In the genomic region with DNA sequence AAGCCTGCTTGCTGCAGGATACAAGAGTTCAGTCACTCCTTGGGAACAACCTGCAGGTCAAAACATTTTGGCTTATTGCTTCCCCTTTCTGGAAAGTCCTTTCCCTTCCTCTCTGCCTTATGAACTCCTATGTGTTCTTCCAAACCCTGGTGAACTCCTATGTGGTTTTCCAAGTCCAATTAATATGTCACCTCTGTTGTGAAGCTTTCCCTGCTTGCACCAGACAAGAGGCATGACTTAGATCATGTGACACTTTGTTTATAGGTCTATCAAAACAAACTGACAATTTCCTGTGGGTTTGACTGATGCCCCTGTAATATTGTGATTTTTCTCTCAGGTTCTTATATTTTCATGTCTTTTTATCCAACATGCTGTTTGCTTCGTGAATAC, we compare ENCODE assay signal across 11 cellular contexts.
DNase-seq lines count a peak whose midpoint lies in the region; ATAC-seq and TF ChIP-seq lines count a peak whose summit lies in the region.
"Had no signal": no experiment of that assay in that cellular context is flagged by ENCODE, and none has a peak within 500 bp of the region (broad histone marks: within the 10 kb centered on the region; RNA-seq: fewer than 3 reads in every experiment).

No MANE protein-coding gene starts in this region.

- ATAC-seq in left cardiac atrium, result no peak
- ATAC-seq in stimulated activated naive CD8-positive, alpha-beta T cell treated with anti-CD3 and anti-CD28 coated beads, Interleukin-15, amount 100 ng/mL, for 72 hours, result no peak

- H3K27ac ChIP-seq in left ventricle myocardium inferior (replicated peaks) (peak overlapping the region; percentile 18), osteoblast (ENCODE audit: low read depth, low read length) (no peak overlapping the region)
- peak overlapping the region; percentile 61 for H3K27ac ChIP-seq in effector memory CD4-positive, alpha-beta T cell (ENCODE audit: insufficient read depth, low read length, poor library complexity, severe bottlenecking)
- H3K27ac ChIP-seq: vagina had no signal

- TF ChIP-seq CTCF in left ventricle myocardium inferior (IDR thresholded peaks at IDR 0.05; ENCODE audit: borderline replicate concordance) (no peak), osteoblast (IDR thresholded peaks at IDR 0.05; ENCODE audit: extremely low read depth, low read depth, low read length) (no peak)

- H3K4me1 ChIP-seq in left ventricle myocardium inferior, result peaks cover 49% of the 10 kb centered on the region
- peaks cover 39% of the 10 kb centered on the region for H3K4me1 ChIP-seq in effector memory CD4-positive, alpha-beta T cell (ENCODE audit: control insufficient read depth, insufficient read depth, low read length, poor library complexity, severe bottlenecking)
- H3K4me1 ChIP-seq in osteoblast (ENCODE audit: insufficient read depth, low read length), result peaks cover 12% of the 10 kb centered on the region

- no peaks in the 10 kb centered on the region for H3K27me3 ChIP-seq in left ventricle myocardium inferior (ENCODE audit: low read depth)
- H3K27me3 ChIP-seq in effector memory CD4-positive, alpha-beta T cell (replicated peaks; ENCODE audit: control insufficient read depth, insufficient read depth, low read length, poor library complexity, severe bottlenecking), result no peaks in the 10 kb centered on the region
- H3K27me3 ChIP-seq in osteoblast (ENCODE audit: insufficient read depth, low read length), result no peaks in the 10 kb centered on the region
- H3K27me3 ChIP-seq: vagina had no signal

- no peak for DNase-seq in left ventricle myocardium inferior
- DNase-seq in left cardiac atrium, result no peak
- no peak for DNase-seq in T-helper 2 cell treated with Interferon-gamma antibody and Interleukin-4, amounts not matched to agents 5 μg/mL and 100 μg/mL, for 36 hours (ENCODE audit: low spot score)
- DNase-seq in effector memory CD4-positive, alpha-beta T cell, result no peak
- no peak for DNase-seq in stimulated activated naive CD8-positive, alpha-beta T cell treated with anti-CD3 and anti-CD28 coated beads, Interleukin-15, amount 100 ng/mL, for 72 hours
- no peak for DNase-seq in LoVo (ENCODE audit: low spot score)
- no peak for DNase-seq in osteoblast (ENCODE audit: insufficient read length, low spot score, missing footprints)
- DNase-seq in DMS114 treated with DMSO at 0.1 percent for 48 hours (lab: John Stamatoyannopoulos, UW; ENCODE audit: unreplicated experiment), result no peak

- no peaks in the 10 kb centered on the region for H3K36me3 Mint-ChIP-seq in T-helper 2 cell treated with Interferon-gamma antibody and Interleukin-4, amounts not matched to agents 5 μg/mL and 100 μg/mL, for 36 hours (ENCODE audit: low read depth)
- H3K36me3 Mint-ChIP-seq: mesothelial cell of epicardium had no signal

- no peak overlapping the region for H3K4me2 ChIP-seq in osteoblast (ENCODE audit: insufficient read depth, low read length)
- H3K4me2 ChIP-seq: GM23338 had no signal

- intact Hi-C loops in left ventricle myocardium inferior (cut with micrococcal nuclease) (loop anchor here (5.0 kb wide), 2 partner anchors 553 to 608 kb away; no protein-coding TSS in a partner anchor), left cardiac atrium (cut with DNase I) (loop anchor here (2.0 to 5.0 kb wide), 3 partner anchors 551 to 611 kb away; no protein-coding TSS in a partner anchor)

- H2AFZ ChIP-seq in osteoblast (ENCODE audit: low read length), result no peak overlapping the region
- H2AFZ ChIP-seq: GM23338 had no signal

- H3K4me3 Mint-ChIP-seq in T-helper 2 cell treated with Interferon-gamma antibody and Interleukin-4, amounts not matched to agents 5 μg/mL and 100 μg/mL, for 36 hours, result peak overlapping the region; percentile 86
- H3K4me3 Mint-ChIP-seq in stimulated activated naive CD8-positive, alpha-beta T cell treated with anti-CD3 and anti-CD28 coated beads, Interleukin-15, amount 100 ng/mL, for 72 hours, result peak overlapping the region; percentile 90 to 92
- H3K4me3 Mint-ChIP-seq: GM23338, mesothelial cell of epicardium had no signal

- H3K27ac Mint-ChIP-seq in T-helper 2 cell treated with Interferon-gamma antibody and Interleukin-4, amounts not matched to agents 5 μg/mL and 100 μg/mL, for 36 hours, result peak overlapping the region; percentile 92
- H3K27ac Mint-ChIP-seq in stimulated activated naive CD8-positive, alpha-beta T cell treated with anti-CD3 and anti-CD28 coated beads, Interleukin-15, amount 100 ng/mL, for 72 hours, result peak overlapping the region in 1 of 2 donors; percentile 75
- H3K27ac Mint-ChIP-seq: GM23338, mesothelial cell of epicardium had no signal

- peaks cover 39% of the 10 kb centered on the region for H3K4me1 Mint-ChIP-seq in T-helper 2 cell treated with Interferon-gamma antibody and Interleukin-4, amounts not matched to agents 5 μg/mL and 100 μg/mL, for 36 hours (ENCODE audit: low read depth)
- peaks cover 57% of the 10 kb centered on the region for H3K4me1 Mint-ChIP-seq in stimulated activated naive CD8-positive, alpha-beta T cell treated with anti-CD3 and anti-CD28 coated beads, Interleukin-15, amount 100 ng/mL, for 72 hours

- H3K4me3 ChIP-seq in left ventricle myocardium inferior, result no peak overlapping the region
- peak overlapping the region; percentile 40 for H3K4me3 ChIP-seq in effector memory CD4-positive, alpha-beta T cell (ENCODE audit: insufficient read depth, low read depth, low read length, poor library complexity, severe bottlenecking)
- no peak overlapping the region for H3K4me3 ChIP-seq in osteoblast (ENCODE audit: insufficient read depth, low read length)
- H3K4me3 ChIP-seq: GM23338 had no signal

- H3K27me3 Mint-ChIP-seq in T-helper 2 cell treated with Interferon-gamma antibody and Interleukin-4, amounts not matched to agents 5 μg/mL and 100 μg/mL, for 36 hours (ENCODE audit: low read depth), result no peaks in the 10 kb centered on the region
- peaks cover 10% of the 10 kb centered on the region for H3K27me3 Mint-ChIP-seq in stimulated activated naive CD8-positive, alpha-beta T cell treated with anti-CD3 and anti-CD28 coated beads, Interleukin-15, amount 100 ng/mL, for 72 hours

- H3K9me3 Mint-ChIP-seq in T-helper 2 cell treated with Interferon-gamma antibody and Interleukin-4, amounts not matched to agents 5 μg/mL and 100 μg/mL, for 36 hours, result no peaks in the 10 kb centered on the region
- no peaks in the 10 kb centered on the region for H3K9me3 Mint-ChIP-seq in stimulated activated naive CD8-positive, alpha-beta T cell treated with anti-CD3 and anti-CD28 coated beads, Interleukin-15, amount 100 ng/mL, for 72 hours

- H3K9me3 ChIP-seq in left ventricle myocardium inferior (replicated peaks) (no peaks in the 10 kb centered on the region), osteoblast (ENCODE audit: low read depth, low read length) (no peaks in the 10 kb centered on the region)
- H3K9me3 ChIP-seq in effector memory CD4-positive, alpha-beta T cell (ENCODE audit: control insufficient read depth, low read length), result no peaks in the 10 kb centered on the region
- H3K9me3 ChIP-seq: vagina had no signal

- H4K20me1 ChIP-seq in osteoblast (ENCODE audit: insufficient read depth, low read length), result no peaks in the 10 kb centered on the region

- H3K36me3 ChIP-seq in left ventricle myocardium inferior (no peaks in the 10 kb centered on the region), osteoblast (ENCODE audit: insufficient read depth, low read length) (no peaks in the 10 kb centered on the region)
- no peaks in the 10 kb centered on the region for H3K36me3 ChIP-seq in effector memory CD4-positive, alpha-beta T cell (ENCODE audit: control insufficient read depth, insufficient read depth, low read length)
- H3K36me3 ChIP-seq: vagina had no signal

- H3K79me2 ChIP-seq in osteoblast (ENCODE audit: insufficient read depth, low read length), result no peaks in the 10 kb centered on the region
